ENCODE assay signal across 2 cellular contexts in the genomic region with DNA sequence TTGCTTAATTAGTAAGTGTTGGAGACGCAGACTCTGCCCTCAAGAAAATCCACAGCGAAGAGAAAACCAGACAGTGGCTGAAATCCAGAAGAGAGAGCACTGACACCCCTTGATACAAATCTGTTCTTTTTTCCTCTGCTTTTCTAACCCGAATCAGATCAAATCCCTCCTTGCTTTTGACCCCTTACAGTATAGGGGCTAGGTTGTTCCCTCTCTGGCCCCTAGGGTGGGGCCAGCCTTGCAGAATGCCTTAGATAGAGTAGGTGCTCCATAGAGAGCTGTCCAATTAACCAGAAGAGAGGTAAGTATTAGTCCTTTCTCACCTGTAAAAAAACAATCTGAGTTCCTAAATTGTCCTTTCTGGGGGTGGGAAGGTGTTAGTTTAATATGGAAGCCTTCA.
TF ChIP-seq lines count a peak whose summit lies in the region.

No MANE protein-coding gene starts in this region.

TF ChIP-seq in GM23338, 12 proteins besides CTCF, POLR2A, EP300 and RAD21 (continues in another document):
- no peak for TF ChIP-seq JUNB (IDR thresholded peaks at IDR 0.05; ENCODE audit: unreplicated experiment)
- TF ChIP-seq EZH2 (IDR thresholded peaks at IDR 0.05; ENCODE audit: low read depth, unreplicated experiment), result no peak
- TF ChIP-seq, protein P1, sequence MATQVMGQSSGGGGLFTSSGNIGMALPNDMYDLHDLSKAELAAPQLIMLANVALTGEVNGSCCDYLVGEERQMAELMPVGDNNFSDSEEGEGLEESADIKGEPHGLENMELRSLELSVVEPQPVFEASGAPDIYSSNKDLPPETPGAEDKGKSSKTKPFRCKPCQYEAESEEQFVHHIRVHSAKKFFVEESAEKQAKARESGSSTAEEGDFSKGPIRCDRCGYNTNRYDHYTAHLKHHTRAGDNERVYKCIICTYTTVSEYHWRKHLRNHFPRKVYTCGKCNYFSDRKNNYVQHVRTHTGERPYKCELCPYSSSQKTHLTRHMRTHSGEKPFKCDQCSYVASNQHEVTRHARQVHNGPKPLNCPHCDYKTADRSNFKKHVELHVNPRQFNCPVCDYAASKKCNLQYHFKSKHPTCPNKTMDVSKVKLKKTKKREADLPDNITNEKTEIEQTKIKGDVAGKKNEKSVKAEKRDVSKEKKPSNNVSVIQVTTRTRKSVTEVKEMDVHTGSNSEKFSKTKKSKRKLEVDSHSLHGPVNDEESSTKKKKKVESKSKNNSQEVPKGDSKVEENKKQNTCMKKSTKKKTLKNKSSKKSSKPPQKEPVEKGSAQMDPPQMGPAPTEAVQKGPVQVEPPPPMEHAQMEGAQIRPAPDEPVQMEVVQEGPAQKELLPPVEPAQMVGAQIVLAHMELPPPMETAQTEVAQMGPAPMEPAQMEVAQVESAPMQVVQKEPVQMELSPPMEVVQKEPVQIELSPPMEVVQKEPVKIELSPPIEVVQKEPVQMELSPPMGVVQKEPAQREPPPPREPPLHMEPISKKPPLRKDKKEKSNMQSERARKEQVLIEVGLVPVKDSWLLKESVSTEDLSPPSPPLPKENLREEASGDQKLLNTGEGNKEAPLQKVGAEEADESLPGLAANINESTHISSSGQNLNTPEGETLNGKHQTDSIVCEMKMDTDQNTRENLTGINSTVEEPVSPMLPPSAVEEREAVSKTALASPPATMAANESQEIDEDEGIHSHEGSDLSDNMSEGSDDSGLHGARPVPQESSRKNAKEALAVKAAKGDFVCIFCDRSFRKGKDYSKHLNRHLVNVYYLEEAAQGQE (IDR thresholded peaks at IDR 0.05; ENCODE audit: unreplicated experiment), result no peak
- no peak for TF ChIP-seq CREB1 (CRISPR knock-in tag; IDR thresholded peaks at IDR 0.05; ENCODE audit: low read depth)
- TF ChIP-seq, protein P2, sequence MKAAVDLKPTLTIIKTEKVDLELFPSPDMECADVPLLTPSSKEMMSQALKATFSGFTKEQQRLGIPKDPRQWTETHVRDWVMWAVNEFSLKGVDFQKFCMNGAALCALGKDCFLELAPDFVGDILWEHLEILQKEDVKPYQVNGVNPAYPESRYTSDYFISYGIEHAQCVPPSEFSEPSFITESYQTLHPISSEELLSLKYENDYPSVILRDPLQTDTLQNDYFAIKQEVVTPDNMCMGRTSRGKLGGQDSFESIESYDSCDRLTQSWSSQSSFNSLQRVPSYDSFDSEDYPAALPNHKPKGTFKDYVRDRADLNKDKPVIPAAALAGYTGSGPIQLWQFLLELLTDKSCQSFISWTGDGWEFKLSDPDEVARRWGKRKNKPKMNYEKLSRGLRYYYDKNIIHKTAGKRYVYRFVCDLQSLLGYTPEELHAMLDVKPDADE (IDR thresholded peaks at IDR 0.05), result no peak
- no peak for TF ChIP-seq ZNF114 (CRISPR knock-in tag; IDR thresholded peaks at IDR 0.05)
- TF ChIP-seq, protein P3, sequence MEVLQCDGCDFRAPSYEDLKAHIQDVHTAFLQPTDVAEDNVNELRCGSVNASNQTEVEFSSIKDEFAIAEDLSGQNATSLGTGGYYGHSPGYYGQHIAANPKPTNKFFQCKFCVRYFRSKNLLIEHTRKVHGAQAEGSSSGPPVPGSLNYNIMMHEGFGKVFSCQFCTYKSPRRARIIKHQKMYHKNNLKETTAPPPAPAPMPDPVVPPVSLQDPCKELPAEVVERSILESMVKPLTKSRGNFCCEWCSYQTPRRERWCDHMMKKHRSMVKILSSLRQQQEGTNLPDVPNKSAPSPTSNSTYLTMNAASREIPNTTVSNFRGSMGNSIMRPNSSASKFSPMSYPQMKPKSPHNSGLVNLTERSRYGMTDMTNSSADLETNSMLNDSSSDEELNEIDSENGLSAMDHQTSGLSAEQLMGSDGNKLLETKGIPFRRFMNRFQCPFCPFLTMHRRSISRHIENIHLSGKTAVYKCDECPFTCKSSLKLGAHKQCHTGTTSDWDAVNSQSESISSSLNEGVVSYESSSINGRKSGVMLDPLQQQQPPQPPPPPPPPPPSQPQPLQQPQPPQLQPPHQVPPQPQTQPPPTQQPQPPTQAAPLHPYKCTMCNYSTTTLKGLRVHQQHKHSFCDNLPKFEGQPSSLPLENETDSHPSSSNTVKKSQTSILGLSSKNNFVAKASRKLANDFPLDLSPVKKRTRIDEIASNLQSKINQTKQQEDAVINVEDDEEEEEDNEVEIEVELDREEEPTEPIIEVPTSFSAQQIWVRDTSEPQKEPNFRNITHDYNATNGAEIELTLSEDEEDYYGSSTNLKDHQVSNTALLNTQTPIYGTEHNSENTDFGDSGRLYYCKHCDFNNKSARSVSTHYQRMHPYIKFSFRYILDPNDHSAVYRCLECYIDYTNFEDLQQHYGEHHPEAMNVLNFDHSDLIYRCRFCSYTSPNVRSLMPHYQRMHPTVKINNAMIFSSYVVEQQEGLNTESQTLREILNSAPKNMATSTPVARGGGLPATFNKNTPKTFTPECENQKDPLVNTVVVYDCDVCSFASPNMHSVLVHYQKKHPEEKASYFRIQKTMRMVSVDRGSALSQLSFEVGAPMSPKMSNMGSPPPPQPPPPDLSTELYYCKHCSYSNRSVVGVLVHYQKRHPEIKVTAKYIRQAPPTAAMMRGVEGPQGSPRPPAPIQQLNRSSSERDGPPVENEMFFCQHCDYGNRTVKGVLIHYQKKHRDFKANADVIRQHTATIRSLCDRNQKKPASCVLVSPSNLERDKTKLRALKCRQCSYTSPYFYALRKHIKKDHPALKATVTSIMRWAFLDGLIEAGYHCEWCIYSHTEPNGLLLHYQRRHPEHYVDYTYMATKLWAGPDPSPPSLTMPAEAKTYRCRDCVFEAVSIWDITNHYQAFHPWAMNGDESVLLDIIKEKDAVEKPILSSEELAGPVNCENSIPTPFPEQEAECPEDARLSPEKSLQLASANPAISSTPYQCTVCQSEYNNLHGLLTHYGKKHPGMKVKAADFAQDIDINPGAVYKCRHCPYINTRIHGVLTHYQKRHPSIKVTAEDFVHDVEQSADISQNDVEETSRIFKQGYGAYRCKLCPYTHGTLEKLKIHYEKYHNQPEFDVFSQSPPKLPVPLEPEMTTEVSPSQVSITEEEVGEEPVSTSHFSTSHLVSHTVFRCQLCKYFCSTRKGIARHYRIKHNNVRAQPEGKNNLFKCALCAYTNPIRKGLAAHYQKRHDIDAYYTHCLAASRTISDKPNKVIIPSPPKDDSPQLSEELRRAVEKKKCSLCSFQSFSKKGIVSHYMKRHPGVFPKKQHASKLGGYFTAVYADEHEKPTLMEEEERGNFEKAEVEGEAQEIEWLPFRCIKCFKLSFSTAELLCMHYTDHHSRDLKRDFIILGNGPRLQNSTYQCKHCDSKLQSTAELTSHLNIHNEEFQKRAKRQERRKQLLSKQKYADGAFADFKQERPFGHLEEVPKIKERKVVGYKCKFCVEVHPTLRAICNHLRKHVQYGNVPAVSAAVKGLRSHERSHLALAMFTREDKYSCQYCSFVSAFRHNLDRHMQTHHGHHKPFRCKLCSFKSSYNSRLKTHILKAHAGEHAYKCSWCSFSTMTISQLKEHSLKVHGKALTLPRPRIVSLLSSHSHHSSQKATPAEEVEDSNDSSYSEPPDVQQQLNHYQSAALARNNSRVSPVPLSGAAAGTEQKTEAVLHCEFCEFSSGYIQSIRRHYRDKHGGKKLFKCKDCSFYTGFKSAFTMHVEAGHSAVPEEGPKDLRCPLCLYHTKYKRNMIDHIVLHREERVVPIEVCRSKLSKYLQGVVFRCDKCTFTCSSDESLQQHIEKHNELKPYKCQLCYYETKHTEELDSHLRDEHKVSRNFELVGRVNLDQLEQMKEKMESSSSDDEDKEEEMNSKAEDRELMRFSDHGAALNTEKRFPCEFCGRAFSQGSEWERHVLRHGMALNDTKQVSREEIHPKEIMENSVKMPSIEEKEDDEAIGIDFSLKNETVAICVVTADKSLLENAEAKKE (CRISPR knock-in tag; IDR thresholded peaks at IDR 0.05), result no peak
- no peak for TF ChIP-seq POLR2AphosphoS5 (IDR thresholded peaks at IDR 0.05; ENCODE audit: low read depth)
- no peak for TF ChIP-seq STAT1 (IDR thresholded peaks at IDR 0.05; ENCODE audit: unreplicated experiment)
- no peak for TF ChIP-seq ZNF331 (CRISPR knock-in tag; IDR thresholded peaks at IDR 0.05; ENCODE audit: low read depth)

TF ChIP-seq in K562, 482 proteins besides CTCF, POLR2A, EP300 and RAD21:
- TF ChIP-seq MEF2A (IDR thresholded peaks at IDR 0.05; ENCODE audit: control insufficient read depth, low read depth, low read length) (no peak), LCOR (CRISPR knock-in tag; IDR thresholded peaks at IDR 0.05) (no peak), TEAD2 (tag; IDR thresholded peaks at IDR 0.05) (no peak)
